ENCODE assay signal across 1 cellular context in genomic region chr1:47313915-47314664, GRCh38.
TF ChIP-seq lines count a peak whose summit lies in the region.

Gene STIL, minus strand, starts transcription at chr1:47314147. Its CDS starts 3,828 bp downstream, at chr1:47310319.

TF ChIP-seq in GM12878, 131 proteins besides CTCF, POLR2A, EP300 and RAD21 (continued from another document):
- TF ChIP-seq FOXM1 (IDR thresholded peaks at IDR 0.05; ENCODE audit: low read depth, low read length) (peak; percentile 80), ESRRA (IDR thresholded peaks at IDR 0.05; ENCODE audit: low read length) (no peak), SMC3 (IDR thresholded peaks at IDR 0.05; ENCODE audit: borderline replicate concordance, low read length) (no peak), GATAD2B (conservative IDR thresholded peaks at IDR 0.05; ENCODE audit: low read depth) (peak; percentile 63; the same call in 1 of the 2 replicates), POLR2AphosphoS2 (IDR thresholded peaks at IDR 0.05; ENCODE audit: low read depth, low read length) (no peak), IRF4 (IDR thresholded peaks at IDR 0.05; ENCODE audit: low read depth, low read length) (no peak), ZSCAN29 (IDR thresholded peaks at IDR 0.05) (no peak), BCLAF1 (IDR thresholded peaks at IDR 0.05) (no peak), JUNB (IDR thresholded peaks at IDR 0.05) (no peak), PAX8 (IDR thresholded peaks at IDR 0.05) (no peak), E4F1 (IDR thresholded peaks at IDR 0.05; ENCODE audit: borderline replicate concordance, partially characterized antibody) (peak; percentile 59), RFX5 (IDR thresholded peaks at IDR 0.05; ENCODE audit: low read depth, low read length) (peak; percentile 82), NKRF (conservative IDR thresholded peaks at IDR 0.05) (peak; percentile 100), SUZ12 (IDR thresholded peaks at IDR 0.05; ENCODE audit: unreplicated experiment) (no peak), TCF3 (IDR thresholded peaks at IDR 0.05; ENCODE audit: borderline replicate concordance, insufficient read depth, low read depth, low read length) (no peak), IRF5 (IDR thresholded peaks at IDR 0.05; ENCODE audit: borderline replicate concordance) (no peak), SRF (IDR thresholded peaks at IDR 0.05; ENCODE audit: low read depth in 2 of 2, low read length in 2 of 2) (0 out of 4 replicates have a peak, but pooled peaks of 1 of the 2 experiments have one; percentile 37), ATF7 (IDR thresholded peaks at IDR 0.05; ENCODE audit: low read depth) (peak; percentile 58), POLR2AphosphoS5 (IDR thresholded peaks at IDR 0.05; ENCODE audit: low read length) (peak; percentile 89), ZBTB4 (CRISPR knock-in tag; IDR thresholded peaks at IDR 0.05) (no peak), CHD4 (IDR thresholded peaks at IDR 0.05) (no peak), STAT3 (IDR thresholded peaks at IDR 0.05; ENCODE audit: low read depth, low read length) (no peak), RBBP5 (conservative IDR thresholded peaks at IDR 0.05) (no peak), ZNF687 (IDR thresholded peaks at IDR 0.05) (no peak), CHD1 (IDR thresholded peaks at IDR 0.05; ENCODE audit: low read depth, low read length) (no peak), NR2C1 (IDR thresholded peaks at IDR 0.05) (peak; percentile 65), BMI1 (IDR thresholded peaks at IDR 0.05; ENCODE audit: borderline replicate concordance) (no peak), PKNOX1 (IDR thresholded peaks at IDR 0.05) (peak; percentile 97), CREM (IDR thresholded peaks at IDR 0.05; ENCODE audit: low read depth) (peak; percentile 80), TCF7 (IDR thresholded peaks at IDR 0.05; ENCODE audit: borderline replicate concordance) (no peak), ZBTB33 (IDR thresholded peaks at IDR 0.05) (no peak), CBX5 (IDR thresholded peaks at IDR 0.05; ENCODE audit: low read depth) (no peak), TARDBP (IDR thresholded peaks at IDR 0.05; ENCODE audit: borderline replicate concordance) (no peak), BCL3 (IDR thresholded peaks at IDR 0.05; ENCODE audit: borderline replicate concordance, insufficient read depth, low read depth, low read length, poor library complexity, severe bottlenecking) (no peak), SUPT20H (IDR thresholded peaks at IDR 0.05; ENCODE audit: borderline replicate concordance, control insufficient read depth, low read depth, low read length) (no peak), NFXL1 (IDR thresholded peaks at IDR 0.05; ENCODE audit: borderline replicate concordance) (no peak), IKZF1 (conservative IDR thresholded peaks at IDR 0.05) (peak; percentile 85), ZNF207 (IDR thresholded peaks at IDR 0.05; ENCODE audit: borderline replicate concordance) (no peak; the same call in 1 of the 2 replicates), PML (IDR thresholded peaks at IDR 0.05; ENCODE audit: low read length) (peak; percentile 85; the same call in 1 of the 2 replicates), SP1 (IDR thresholded peaks at IDR 0.05; ENCODE audit: low read depth, low read length) (peak; percentile 97)
